In the genomic region with DNA sequence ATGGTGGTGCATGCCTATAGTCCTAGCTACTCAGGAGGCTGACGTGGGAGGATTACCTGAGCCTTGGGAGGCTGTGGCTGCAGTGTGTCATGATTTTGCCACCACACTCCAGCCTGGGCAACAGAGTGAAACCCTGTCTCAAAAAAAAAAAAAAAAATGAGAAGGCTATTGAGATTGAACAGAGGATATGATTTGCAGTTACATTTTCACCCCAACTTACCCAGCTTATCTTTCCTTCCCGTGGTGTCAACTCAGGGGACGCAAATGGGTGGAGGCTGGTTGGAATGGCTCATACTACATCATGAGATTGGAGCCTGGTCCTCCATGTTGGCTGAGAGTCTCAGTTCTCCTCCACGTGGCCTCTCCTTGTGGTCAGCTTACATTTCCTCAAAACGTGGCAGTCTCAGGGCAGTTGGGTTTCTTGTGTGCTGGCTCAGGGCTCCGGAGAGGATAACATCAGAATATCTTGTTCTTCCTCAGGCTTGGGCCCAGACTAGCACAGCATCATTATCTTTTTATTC, we compare ENCODE assay signal across 1 cellular context.
A peak's percentile ranks its signal among the peaks of the same experiment; 100 is the strongest.
TF ChIP-seq lines count a peak whose summit lies in the region.

No MANE protein-coding gene starts in this region.

TF ChIP-seq in K562, 482 proteins besides CTCF, POLR2A, EP300 and RAD21 (continued from another document and continues in another):
- TF ChIP-seq, protein P1, sequence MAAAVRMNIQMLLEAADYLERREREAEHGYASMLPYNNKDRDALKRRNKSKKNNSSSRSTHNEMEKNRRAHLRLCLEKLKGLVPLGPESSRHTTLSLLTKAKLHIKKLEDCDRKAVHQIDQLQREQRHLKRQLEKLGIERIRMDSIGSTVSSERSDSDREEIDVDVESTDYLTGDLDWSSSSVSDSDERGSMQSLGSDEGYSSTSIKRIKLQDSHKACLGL (CRISPR knock-in tag; IDR thresholded peaks at IDR 0.05; ENCODE audit: borderline replicate concordance, poor library complexity, severe bottlenecking), result no peak
- TF ChIP-seq EP400 (IDR thresholded peaks at IDR 0.05), result 0 out of 2 replicates have a peak, but pooled peaks have one; percentile 30
- TF ChIP-seq CREB3L1 (IDR thresholded peaks at IDR 0.05; ENCODE audit: borderline replicate concordance, low read depth), result peak; percentile 36; the same call in 1 of the 2 replicates
- TF ChIP-seq CLOCK (CRISPR knock-in tag; IDR thresholded peaks at IDR 0.05; ENCODE audit: borderline replicate concordance), result no peak
- TF ChIP-seq GTF3C2 (IDR thresholded peaks at IDR 0.05; ENCODE audit: borderline replicate concordance, extremely low read depth, insufficient read length), result no peak
- peak; percentile 59 for TF ChIP-seq USF1 (CRISPR knock-in tag; IDR thresholded peaks at IDR 0.05)
- TF ChIP-seq, protein P2, sequence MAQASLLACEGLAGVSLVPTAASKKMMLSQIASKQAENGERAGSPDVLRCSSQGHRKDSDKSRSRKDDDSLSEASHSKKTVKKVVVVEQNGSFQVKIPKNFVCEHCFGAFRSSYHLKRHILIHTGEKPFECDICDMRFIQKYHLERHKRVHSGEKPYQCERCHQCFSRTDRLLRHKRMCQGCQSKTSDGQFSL (CRISPR knock-in tag; IDR thresholded peaks at IDR 0.05), result no peak
- TF ChIP-seq, protein P2 (tag; IDR thresholded peaks at IDR 0.05), result no peak
- 0 out of 2 replicates have a peak, but pooled peaks have one; percentile 8 for TF ChIP-seq ZNF239 (CRISPR knock-in tag; IDR thresholded peaks at IDR 0.05)
- peak; percentile 45; the same call in 1 of the 2 replicates for TF ChIP-seq MAX (CRISPR knock-in tag; IDR thresholded peaks at IDR 0.05)
- no peak for TF ChIP-seq SRSF9 (IDR thresholded peaks at IDR 0.05; ENCODE audit: borderline replicate concordance, low read depth, low read length)
- no peak for TF ChIP-seq MCM7 (IDR thresholded peaks at IDR 0.05)
- TF ChIP-seq RBM39 (optimal IDR thresholded peaks at IDR 0.05; ENCODE audit: low read depth, low read length), result no peak
- TF ChIP-seq, protein P3, sequence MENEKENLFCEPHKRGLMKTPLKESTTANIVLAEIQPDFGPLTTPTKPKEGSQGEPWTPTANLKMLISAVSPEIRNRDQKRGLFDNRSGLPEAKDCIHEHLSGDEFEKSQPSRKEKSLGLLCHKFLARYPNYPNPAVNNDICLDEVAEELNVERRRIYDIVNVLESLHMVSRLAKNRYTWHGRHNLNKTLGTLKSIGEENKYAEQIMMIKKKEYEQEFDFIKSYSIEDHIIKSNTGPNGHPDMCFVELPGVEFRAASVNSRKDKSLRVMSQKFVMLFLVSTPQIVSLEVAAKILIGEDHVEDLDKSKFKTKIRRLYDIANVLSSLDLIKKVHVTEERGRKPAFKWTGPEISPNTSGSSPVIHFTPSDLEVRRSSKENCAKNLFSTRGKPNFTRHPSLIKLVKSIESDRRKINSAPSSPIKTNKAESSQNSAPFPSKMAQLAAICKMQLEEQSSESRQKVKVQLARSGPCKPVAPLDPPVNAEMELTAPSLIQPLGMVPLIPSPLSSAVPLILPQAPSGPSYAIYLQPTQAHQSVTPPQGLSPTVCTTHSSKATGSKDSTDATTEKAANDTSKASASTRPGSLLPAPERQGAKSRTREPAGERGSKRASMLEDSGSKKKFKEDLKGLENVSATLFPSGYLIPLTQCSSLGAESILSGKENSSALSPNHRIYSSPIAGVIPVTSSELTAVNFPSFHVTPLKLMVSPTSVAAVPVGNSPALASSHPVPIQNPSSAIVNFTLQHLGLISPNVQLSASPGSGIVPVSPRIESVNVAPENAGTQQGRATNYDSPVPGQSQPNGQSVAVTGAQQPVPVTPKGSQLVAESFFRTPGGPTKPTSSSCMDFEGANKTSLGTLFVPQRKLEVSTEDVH (IDR thresholded peaks at IDR 0.05; ENCODE audit: low read depth, partially characterized antibody), result no peak
- TF ChIP-seq ZNF561 (CRISPR knock-in tag; conservative IDR thresholded peaks at IDR 0.05), result no peak
- TF ChIP-seq KLF6 (CRISPR knock-in tag; IDR thresholded peaks at IDR 0.05; ENCODE audit: borderline replicate concordance), result no peak
- no peak for TF ChIP-seq FOXA1 (IDR thresholded peaks at IDR 0.05; ENCODE audit: borderline replicate concordance)
- no peak for TF ChIP-seq TGIF2 (CRISPR knock-in tag; IDR thresholded peaks at IDR 0.05)
- TF ChIP-seq CXXC5 (CRISPR knock-in tag; IDR thresholded peaks at IDR 0.05), result 0 out of 2 replicates have a peak, but pooled peaks have one; percentile 13
- TF ChIP-seq JUNB (CRISPR knock-in tag; conservative IDR thresholded peaks at IDR 0.05), result no peak
- no peak for TF ChIP-seq KDM2B (CRISPR knock-in tag; IDR thresholded peaks at IDR 0.05)
- no peak for TF ChIP-seq SMAD4 (CRISPR knock-in tag; conservative IDR thresholded peaks at IDR 0.05)
- TF ChIP-seq TSHZ1 (CRISPR knock-in tag; IDR thresholded peaks at IDR 0.05), result no peak
- no peak for TF ChIP-seq ATF3 (IDR thresholded peaks at IDR 0.05)
- TF ChIP-seq ATF3 (CRISPR knock-in tag; conservative IDR thresholded peaks at IDR 0.05), result no peak
- TF ChIP-seq CBX8 (IDR thresholded peaks at IDR 0.05; ENCODE audit: borderline replicate concordance, extremely low read depth, low read depth, low read length, poor library complexity, severe bottlenecking), result no peak
- TF ChIP-seq THRB (CRISPR knock-in tag; conservative IDR thresholded peaks at IDR 0.05), result no peak
- TF ChIP-seq ZNF445 (CRISPR knock-in tag; IDR thresholded peaks at IDR 0.05; ENCODE audit: low read depth), result no peak
- no peak for TF ChIP-seq PHF20 (IDR thresholded peaks at IDR 0.05; ENCODE audit: partially characterized antibody)
- TF ChIP-seq RBM22 (IDR thresholded peaks at IDR 0.05; ENCODE audit: low read depth, low read length, poor library complexity, severe bottlenecking), result no peak
- no peak for TF ChIP-seq HNRNPH1 (optimal IDR thresholded peaks at IDR 0.05; ENCODE audit: low read depth, low read length)
- no peak for TF ChIP-seq MYBL2 (IDR thresholded peaks at IDR 0.05; ENCODE audit: low read depth)
- TF ChIP-seq MYBL2 (CRISPR knock-in tag; IDR thresholded peaks at IDR 0.05; ENCODE audit: borderline replicate concordance), result no peak
